ENCODE assay signal across 19 cellular contexts in genomic region chr19:34323433-34324204, GRCh38. TPM values are rescaled to one million over a fixed set of nuclear protein-coding genes. Genes with fewer than 3 reads are reported as not detected.
DNase-seq lines count a peak whose midpoint lies in the region; ATAC-seq and TF ChIP-seq lines count a peak whose summit lies in the region.
"Had no signal": no experiment of that assay in that cellular context is flagged by ENCODE, and none has a peak within 500 bp of the region (broad histone marks: within the 10 kb centered on the region; RNA-seq: fewer than 3 reads in every experiment).

No MANE protein-coding gene starts in this region.

- no peak overlapping the region for H4K91ac ChIP-seq in H9 (ENCODE audit: insufficient read length, low read depth, low read length)

- no peaks in the 10 kb centered on the region for H3K4me1 ChIP-seq in CD8-positive, alpha-beta memory T cell (ENCODE audit: insufficient read depth, low read length)
- peaks cover 3% of the 10 kb centered on the region; the same call in 1 of the 2 replicates for H3K4me1 ChIP-seq in H9 (ENCODE audit: insufficient read depth, low read length)
- H3K4me1 ChIP-seq in mesendoderm (ENCODE audit: control insufficient read depth, low read depth, low read length), result no peaks in the 10 kb centered on the region
- H3K4me1 ChIP-seq: transverse colon had no signal

- H3K23ac ChIP-seq in H9 (ENCODE audit: insufficient read length, low read depth, low read length) (no peak overlapping the region), mesendoderm (ENCODE audit: low read length) (no peak overlapping the region)

- no peak overlapping the region for H3K56ac ChIP-seq in H9 (ENCODE audit: insufficient read length, low read depth, low read length)
- no peak overlapping the region for H3K56ac ChIP-seq in mesendoderm (ENCODE audit: low read length)

- H2BK5ac ChIP-seq in H9 (ENCODE audit: insufficient read length, low read length) (no peak overlapping the region), mesendoderm (ENCODE audit: low read length) (no peak overlapping the region)

- no peaks in the 10 kb centered on the region for H3K23me2 ChIP-seq in H9 (ENCODE audit: insufficient read length, low read depth, low read length, poor library complexity, severe bottlenecking)

- H2BK15ac ChIP-seq in H9 (ENCODE audit: low read depth, low read length) (no peak overlapping the region), mesendoderm (replicated peaks; ENCODE audit: low read depth) (no peak overlapping the region)

- WGBS in H9 (ENCODE audit: extremely low coverage, insufficient read length, low lambda C conversion rate), result no CpG with 5 or more reads among the region's 7 CpGs
- WGBS in mesendoderm (ENCODE audit: extremely low coverage, insufficient coverage, low lambda C conversion rate), result no CpG with 5 or more reads among the region's 7 CpGs

- peaks cover 7 to 9% (median 9%) of the 10 kb centered on the region in 3 donors for H3K4me1 Mint-ChIP-seq in CD8-positive, alpha-beta memory T cell
- H3K4me1 Mint-ChIP-seq in H9, result peaks cover 16 to 24% of the 10 kb centered on the region in 2 experiments
- H3K4me1 Mint-ChIP-seq in activated T-helper 17 cell treated with anti-CD3 and anti-CD28 coated beads, Interleukin-2, amount 50 U/mL, for 72 hours, result no peaks in the 10 kb centered on the region
- H3K4me1 Mint-ChIP-seq in mesothelial cell of epicardium, result peaks cover 28% of the 10 kb centered on the region

- peaks cover 25% of the 10 kb centered on the region for H3K36me3 ChIP-seq in CD8-positive, alpha-beta memory T cell (ENCODE audit: insufficient read depth, low read length)
- peaks cover 3% of the 10 kb centered on the region for H3K36me3 ChIP-seq in mesendoderm (ENCODE audit: control insufficient read depth, insufficient read depth, low read length)

- peaks cover 7 to 71% (median 25%) of the 10 kb centered on the region in 3 donors for H3K36me3 Mint-ChIP-seq in CD8-positive, alpha-beta memory T cell
- H3K36me3 Mint-ChIP-seq in H9 (ENCODE audit: insufficient read depth in 1 of 3, low read depth in 3 of 3), result peaks cover 15 to 51% (median 46%) of the 10 kb centered on the region in 3 experiments; a peak in 6 of 7 replicates
- peaks cover 87% of the 10 kb centered on the region for H3K36me3 Mint-ChIP-seq in activated T-helper 17 cell treated with anti-CD3 and anti-CD28 coated beads, Interleukin-2, amount 50 U/mL, for 72 hours (ENCODE audit: low read depth)
- H3K36me3 Mint-ChIP-seq in mesothelial cell of epicardium, result peaks cover 38% of the 10 kb centered on the region

- H3K9ac ChIP-seq in H9 (ENCODE audit: extremely low read depth, insufficient read length, low read length) (no peak overlapping the region), mesendoderm (ENCODE audit: low read length) (no peak overlapping the region)
- H3K9ac ChIP-seq: SK-N-SH had no signal

- no peak overlapping the region for H4K8ac ChIP-seq in H9 (replicated peaks; ENCODE audit: insufficient read length, low read depth, low read length)
- H4K8ac ChIP-seq in mesendoderm (ENCODE audit: low read depth, low read length), result no peak overlapping the region

- H2BK20ac ChIP-seq in H9 (ENCODE audit: low read depth, low read length, poor library complexity, severe bottlenecking), result no peak overlapping the region

- H3K79me1 ChIP-seq in H9 (ENCODE audit: insufficient read depth, low read depth, low read length, poor library complexity, severe bottlenecking) (no peaks in the 10 kb centered on the region), mesendoderm (ENCODE audit: low read length) (no peaks in the 10 kb centered on the region)

- ATAC-seq in activated T-helper 17 cell treated with anti-CD3 and anti-CD28 coated beads, Interleukin-2, amount 50 U/mL, for 72 hours (replicated peaks), result no peak
- ATAC-seq in GM19463 (IDR thresholded peaks at IDR 0.05; ENCODE audit: unreplicated experiment) (no peak), HG02798 (IDR thresholded peaks at IDR 0.05; ENCODE audit: poor library complexity, unreplicated experiment) (no peak)
- ATAC-seq: effector memory CD8-positive, alpha-beta T cell had no signal

- H4K5ac ChIP-seq in H9 (ENCODE audit: insufficient read length, low read depth, low read length) (no peak overlapping the region), mesendoderm (ENCODE audit: low read length) (no peak overlapping the region)

- H3K4ac ChIP-seq in H9 (ENCODE audit: low read depth, low read length) (no peak overlapping the region), mesendoderm (ENCODE audit: low read depth, low read length) (no peak overlapping the region)

- H2BK12ac ChIP-seq in H9 (ENCODE audit: insufficient read length, low read depth, low read length), result no peak overlapping the region

- no peak overlapping the region for H2AK5ac ChIP-seq in H9 (ENCODE audit: insufficient read length, low read length)
- H2AK5ac ChIP-seq in mesendoderm (ENCODE audit: low read length), result no peak overlapping the region

- no peaks in the 10 kb centered on the region for H3K9me3 ChIP-seq in CD8-positive, alpha-beta memory T cell (ENCODE audit: low read length)
- H3K9me3 ChIP-seq in H9 (ENCODE audit: control insufficient read depth, low read depth, low read length), result no peaks in the 10 kb centered on the region
- H3K9me3 ChIP-seq: esophagus squamous epithelium, SK-N-SH, stomach, transverse colon had no signal

- no peak overlapping the region for H3K4me2 ChIP-seq in H9 (ENCODE audit: insufficient read depth, insufficient read length, low read length)
- no peak overlapping the region for H3K4me2 ChIP-seq in mesendoderm (ENCODE audit: low read length)
- H3K4me2 ChIP-seq: SK-N-SH had no signal

- H3K4me3 ChIP-seq in CD8-positive, alpha-beta memory T cell (ENCODE audit: low read length), result no peak overlapping the region
- no peak overlapping the region for H3K4me3 ChIP-seq in mesendoderm (ENCODE audit: low read length)
- H3K4me3 ChIP-seq: esophagus squamous epithelium, stomach, transverse colon had no signal

- H3K27ac ChIP-seq in CD8-positive, alpha-beta memory T cell (ENCODE audit: low read depth, low read length), result no peak overlapping the region
- H3K27ac ChIP-seq in H9 (ENCODE audit: insufficient read length, low read depth, low read length), result no peak overlapping the region
- no peak overlapping the region for H3K27ac ChIP-seq in mesendoderm (ENCODE audit: low read depth, low read length)
- H3K27ac ChIP-seq: esophagus squamous epithelium, stomach, transverse colon, WERI-Rb-1 had no signal

- peak overlapping the region in 6 of 8 donors; percentile 2 to 85 (median 53) for H3K27ac Mint-ChIP-seq in CD8-positive, alpha-beta memory T cell
- H3K27ac Mint-ChIP-seq in H9 (peak overlapping the region; percentile 9 to 93 (median 87); a peak in 5 of 7 replicates), mesothelial cell of epicardium (peak overlapping the region; percentile 33)
- peak overlapping the region; percentile 26 for H3K27ac Mint-ChIP-seq in activated T-helper 17 cell treated with anti-CD3 and anti-CD28 coated beads, Interleukin-2, amount 50 U/mL, for 72 hours
- H3K27ac Mint-ChIP-seq: activated CD4-positive, alpha-beta memory T cell treated with anti-CD3 and anti-CD28 coated beads for 36 hours; activated naive CD4-positive, alpha-beta T cell treated with anti-CD3 and anti-CD28 coated beads for 36 hours had no signal

- no peaks in the 10 kb centered on the region for H3K27me3 ChIP-seq in CD8-positive, alpha-beta memory T cell (ENCODE audit: insufficient read depth, low read length, poor library complexity, severe bottlenecking)
- H3K27me3 ChIP-seq in H9 (ENCODE audit: insufficient read depth, low read length) (no peaks in the 10 kb centered on the region), mesendoderm (ENCODE audit: insufficient read depth, low read length, poor library complexity) (no peaks in the 10 kb centered on the region)
- H3K27me3 ChIP-seq: esophagus squamous epithelium, stomach, transverse colon had no signal

- POLR2A ChIA-PET in CD8-positive, alpha-beta memory T cell (lab: Charles Lee), result no interaction called here

- no peak overlapping the region for H3K14ac ChIP-seq in H9 (ENCODE audit: insufficient read depth, low read length)

- no peaks in the 10 kb centered on the region for H3K9me3 Mint-ChIP-seq in CD8-positive, alpha-beta memory T cell
- no peaks in the 10 kb centered on the region; a peak in 1 of 5 replicates for H3K9me3 Mint-ChIP-seq in H9
- H3K9me3 Mint-ChIP-seq in activated T-helper 17 cell treated with anti-CD3 and anti-CD28 coated beads, Interleukin-2, amount 50 U/mL, for 72 hours, result no peaks in the 10 kb centered on the region
- H3K9me3 Mint-ChIP-seq in mesothelial cell of epicardium, result no peaks in the 10 kb centered on the region
- H3K9me3 Mint-ChIP-seq: activated CD4-positive, alpha-beta memory T cell treated with anti-CD3 and anti-CD28 coated beads for 36 hours; activated naive CD4-positive, alpha-beta T cell treated with anti-CD3 and anti-CD28 coated beads for 36 hours; effector memory CD8-positive, alpha-beta T cell had no signal

- no peak overlapping the region for H2AFZ ChIP-seq in H9 (ENCODE audit: low read length)

- H3K18ac ChIP-seq in H9 (ENCODE audit: insufficient read length, low read depth, low read length), result no peak overlapping the region
- no peak overlapping the region for H3K18ac ChIP-seq in mesendoderm (ENCODE audit: low read length)

- no peaks in the 10 kb centered on the region for H4K20me1 ChIP-seq in H9 (ENCODE audit: control insufficient read depth, insufficient read depth, insufficient read length)

- H3K79me2 ChIP-seq in H9 (ENCODE audit: insufficient read depth, low read length), result no peaks in the 10 kb centered on the region; the same call in 1 of the 2 replicates
- H3K79me2 ChIP-seq in mesendoderm (ENCODE audit: control insufficient read depth, insufficient read depth, low read length), result no peaks in the 10 kb centered on the region

- no peak for DNase-seq in CD8-positive, alpha-beta memory T cell
- DNase-seq in H9 (no peak), mesothelial cell of epicardium (ENCODE audit: low spot score in 2 of 2, unreplicated experiment in 2 of 2) (no peak), NCI-H748 treated with DMSO at 0.1 percent for 48 hours (lab: John Stamatoyannopoulos, UW) (no peak), mesendoderm (no peak)
- DNase-seq: activated CD4-positive, alpha-beta memory T cell treated with anti-CD3 and anti-CD28 coated beads for 36 hours; activated naive CD4-positive, alpha-beta T cell treated with anti-CD3 and anti-CD28 coated beads for 36 hours; activated T-cell treated with anti-CD3 and anti-CD28 coated beads for 4 hours; amniotic stem cell; effector memory CD8-positive, alpha-beta T cell; esophagus squamous epithelium; NCI-H187 treated with DMSO at 0.1 percent for 48 hours; SK-N-SH; stomach; transverse colon; WERI-Rb-1 had no signal

- H3T11ph ChIP-seq in H9 (ENCODE audit: low read length), result no peak overlapping the region

- no peak for TF ChIP-seq CTCF in H9 (conservative IDR thresholded peaks at IDR 0.05)
- no peak for TF ChIP-seq CTCF in mesothelial cell of epicardium (IDR thresholded peaks at IDR 0.05; ENCODE audit: unreplicated experiment)

- H3K27me3 Mint-ChIP-seq in CD8-positive, alpha-beta memory T cell, result peaks cover 0 to 2% of the 10 kb centered on the region in 2 donors
- no peaks in the 10 kb centered on the region for H3K27me3 Mint-ChIP-seq in H9 (ENCODE audit: low read depth)
- no peaks in the 10 kb centered on the region for H3K27me3 Mint-ChIP-seq in activated T-helper 17 cell treated with anti-CD3 and anti-CD28 coated beads, Interleukin-2, amount 50 U/mL, for 72 hours
- no peaks in the 10 kb centered on the region for H3K27me3 Mint-ChIP-seq in mesothelial cell of epicardium (ENCODE audit: low read depth)
- H3K27me3 Mint-ChIP-seq: activated CD4-positive, alpha-beta memory T cell treated with anti-CD3 and anti-CD28 coated beads for 36 hours; effector memory CD8-positive, alpha-beta T cell had no signal

- CTCF ChIA-PET in CD8-positive, alpha-beta memory T cell (lab: Charles Lee), result no interaction called here

- no peak overlapping the region for H3K4me3 Mint-ChIP-seq in CD8-positive, alpha-beta memory T cell
- H3K4me3 Mint-ChIP-seq in H9 (no peak overlapping the region), mesothelial cell of epicardium (no peak overlapping the region)
- H3K4me3 Mint-ChIP-seq in activated T-helper 17 cell treated with anti-CD3 and anti-CD28 coated beads, Interleukin-2, amount 50 U/mL, for 72 hours, result no peak overlapping the region
- H3K4me3 Mint-ChIP-seq: activated CD4-positive, alpha-beta memory T cell treated with anti-CD3 and anti-CD28 coated beads for 36 hours; activated naive CD4-positive, alpha-beta T cell treated with anti-CD3 and anti-CD28 coated beads for 36 hours; effector memory CD8-positive, alpha-beta T cell had no signal

- H2BK120ac ChIP-seq in H9 (ENCODE audit: low read depth, low read length, poor library complexity, severe bottlenecking), result no peak overlapping the region
- H2BK120ac ChIP-seq in mesendoderm (ENCODE audit: low read depth, low read length), result no peak overlapping the region

RNA-seq across cellular contexts. Expression of gene GPI, which starts 41.4 kb away (rescaled TPM):
- total RNA-seq in CD8-positive, alpha-beta memory T cell, result 100 to 1,000 TPM; 478 to 484 TPM
- 213 TPM for polyA plus RNA-seq in CD8-positive, alpha-beta memory T cell
- total RNA-seq in H9 (2021) (373 and 381 TPM in 2 replicates), mesothelial cell of epicardium (226 to 228 TPM (median 226 TPM) in 3 replicates)
- total RNA-seq in activated T-helper 17 cell treated with anti-CD3 and anti-CD28 coated beads, Interleukin-2, amount 50 U/mL, for 72 hours, result 1,000 to 10,000 TPM in 1 of 2 donors, 100 to 1,000 TPM in 1; 862 to 1,104 TPM
- 123 TPM for polyA plus RNA-seq in mesendoderm (2013, experiment 1 of 2)
- 126 TPM for polyA plus RNA-seq in mesendoderm (2013, experiment 2 of 2)

Comparison
In these comparisons a context has a peak if more than half of its experiments do, and no peak if none do; other contexts are left out.
1. H3K27ac Mint-ChIP-seq: peak in every context shown above with its lines; median percentile 87 in H9; 53 in CD8-positive, alpha-beta memory T cell; 33 in mesothelial cell of epicardium; 26 in activated T-helper 17 cell treated with anti-CD3 and anti-CD28 coated beads, Interleukin-2, amount 50 U/mL, for 72 hours.